8 cellular contexts compared by ENCODE assay signal in genomic region chr1:110407260-110408210, GRCh38. TPM values are rescaled to one million over a fixed set of nuclear protein-coding genes. Genes with fewer than 3 reads are reported as not detected.
A peak's percentile ranks its signal among the peaks of the same experiment; 100 is the strongest.
DNase-seq lines count a peak whose midpoint lies in the region; ATAC-seq and TF ChIP-seq lines count a peak whose summit lies in the region.

Gene LAMTOR5 (minus strand): TSS chr1:110407694. CDS start chr1:110407620, 74 bp downstream.

- BruUV-seq in A673 (replicated peaks; lab: Mats Ljungman, UMichigan): TSS peak; percentile 88

- peak within 1 kb of the TSS; percentile 98 to 99 (median 99) for H3K9ac ChIP-seq in skeletal muscle tissue (ENCODE audit: low read depth in 1 of 3, low read length in 3 of 3)

- H3K4me1 ChIP-seq in A673 (ENCODE audit: insufficient read depth, low read length, poor library complexity, severe bottlenecking) (peaks cover 7% of the 10 kb centered on the region), breast epithelium (no peaks in the 10 kb centered on the region), skeletal muscle tissue (ENCODE audit: control insufficient read depth in 3 of 3, insufficient read depth in 3 of 3, low read length in 3 of 3) (peaks cover 8 to 24% (median 22%) of the 10 kb centered on the region in 3 donors)

- ATAC-seq in GM18858 (IDR thresholded peaks at IDR 0.05; ENCODE audit: unreplicated experiment): peak; percentile 74
- peak; percentile 79 for ATAC-seq in HG03095 (IDR thresholded peaks at IDR 0.05; ENCODE audit: unreplicated experiment)

- peak; percentile 86 for TF ChIP-seq POLR2A in breast epithelium (IDR thresholded peaks at IDR 0.05)

- H3K27ac ChIP-seq in A673 (ENCODE audit: low read depth, low read length, poor library complexity, severe bottlenecking) (peak within 1 kb of the TSS; percentile 83), VCaP (peak within 1 kb of the TSS; percentile 89), breast epithelium (peak within 1 kb of the TSS; percentile 97 to 98), skeletal muscle tissue (ENCODE audit: low read depth, low read length) (peak within 1 kb of the TSS; percentile 96)

- intact Hi-C loops in A673 (cut with micrococcal nuclease; ENCODE audit: unreplicated experiment) (loop anchor here (2.0 kb wide), 1 partner anchor 69 kb away; the partner anchor contains the start of gene RBM15), breast epithelium (cut with DNase I; ENCODE audit: low total_unique reads) (no loop called here)

- CTCF ChIA-PET in A673 (lab: Charles Lee): interaction anchor here (0.7 to 2.2 kb wide), 3 partner anchors 53 to 211 kb away, joined by 3 to 7 read pairs (median 4); no protein-coding TSS in a partner anchor

- H3K4me3 ChIP-seq in A673 (ENCODE audit: low read depth, low read length, poor library complexity, severe bottlenecking): peak within 1 kb of the TSS; percentile 87
- H3K4me3 ChIP-seq in breast epithelium: peak within 1 kb of the TSS; percentile 89 to 98 (median 97)
- peak within 1 kb of the TSS; percentile 79 for H3K4me3 ChIP-seq in iPS-18c (ENCODE audit: insufficient read depth, low read depth, low read length)
- H3K4me3 ChIP-seq in skeletal muscle tissue (ENCODE audit: low read length in 3 of 3): peak within 1 kb of the TSS; percentile 94 to 100 (median 98)

- H3K36me3 ChIP-seq in A673 (ENCODE audit: insufficient read depth, low read length, poor library complexity, severe bottlenecking): peaks cover 25% of the 10 kb centered on the region
- no peaks in the 10 kb centered on the region for H3K36me3 ChIP-seq in breast epithelium
- peaks cover 21 to 27% (median 27%) of the 10 kb centered on the region in 3 donors for H3K36me3 ChIP-seq in skeletal muscle tissue (ENCODE audit: control insufficient read depth in 3 of 3, insufficient read depth in 3 of 3, low read length in 3 of 3)

- POLR2A ChIA-PET in A673 (lab: Charles Lee; ENCODE audit: low non-redundant PET): no interaction called here

- DNase-seq in A673 (ENCODE audit: low spot score) (peak; percentile 94), NCI-H2171 (lab: John Stamatoyannopoulos, UW) (peak; percentile 79), breast epithelium (ENCODE audit: low spot score in 2 of 2) (peak; percentile 90 to 95)

- TF ChIP-seq CTCF in A673 (conservative IDR thresholded peaks at IDR 0.05; ENCODE audit: low read depth, low read length) (no peak), VCaP (conservative IDR thresholded peaks at IDR 0.05) (no peak), breast epithelium (IDR thresholded peaks at IDR 0.05) (peak; percentile 9 to 26 (median 18))

- H3K9me3 ChIP-seq in A673 (ENCODE audit: low read depth, low read length, poor library complexity, severe bottlenecking) (no peaks in the 10 kb centered on the region), breast epithelium (no peaks in the 10 kb centered on the region), iPS-18c (ENCODE audit: control insufficient read depth, insufficient read depth, low read length) (no peaks in the 10 kb centered on the region), skeletal muscle tissue (ENCODE audit: control insufficient read depth in 3 of 3, low read length in 3 of 3) (no peaks in the 10 kb centered on the region)

- H3K27me3 ChIP-seq in A673 (replicated peaks; ENCODE audit: insufficient read depth, low read depth, low read length, poor library complexity) (no peaks in the 10 kb centered on the region), breast epithelium (no peaks in the 10 kb centered on the region), skeletal muscle tissue (ENCODE audit: control insufficient read depth in 3 of 3, insufficient read depth in 3 of 3, low read length in 3 of 3) (no peaks in the 10 kb centered on the region)

RNA-seq across cellular contexts. Expression of gene LAMTOR5, which starts in this region (rescaled TPM):
- total RNA-seq in A673 (2021) (138 and 144 TPM in 2 replicates), breast epithelium (100 to 1,000 TPM; 102 to 117 (median 109) TPM), skeletal muscle tissue (50.6 TPM)

Comparison
In these comparisons a context has a peak if more than half of its experiments do, and no peak if none do; other contexts are left out.
1. Peak in every context shown above with its lines: DNase-seq, ATAC-seq, H3K4me3 ChIP-seq and H3K27ac ChIP-seq.
2. CTCF ChIP-seq: peak in breast epithelium (3 of 3); none in A673 (single experiment) and VCaP (single experiment).